ENCODE assay signal across 20 cellular contexts in genomic region chr6:101231606-101232235, GRCh38.
"Had no signal": no experiment of that assay in that cellular context is flagged by ENCODE, and none has a peak within 500 bp of the region (broad histone marks: within the 10 kb centered on the region; RNA-seq: fewer than 3 reads in every experiment).

No MANE protein-coding gene starts in this region.

- H3K27ac ChIP-seq: adrenal gland had no signal

- H3K9me3 ChIP-seq: adrenal gland had no signal

- H3K4me3 ChIP-seq: adrenal gland had no signal

- H3K36me3 ChIP-seq: adrenal gland had no signal

- ATAC-seq: activated CD8-positive, alpha-beta T cell treated with anti-CD3 and anti-CD28 coated beads, Interleukin-2, amount 10 ng/mL, durations not matched to agents 7 days and 5 days; WTC11 had no signal

- H3K4me1 ChIP-seq: adrenal gland had no signal

- DNase-seq: activated CD4-positive, alpha-beta T cell treated with anti-CD3 and anti-CD28 coated beads for 48 hours; activated CD4-positive, alpha-beta T cell treated with anti-CD3 and anti-CD28 coated beads, Interleukin-2, amount 50 U/mL, for 4 hours; activated CD4-positive, CD25-positive, alpha-beta regulatory T cell treated with anti-CD3 and anti-CD28 coated beads, Interleukin-2, amount 50 U/mL, for 72 hours; activated CD8-positive, alpha-beta memory T cell treated with anti-CD3 and anti-CD28 coated beads, Interleukin-2, amount 50 U/mL, for 48 hours; activated CD8-positive, alpha-beta T cell treated with anti-CD3 and anti-CD28 coated beads, Interleukin-2, amount 10 ng/mL, durations not matched to agents 7 days and 5 days; activated naive CD4-positive, alpha-beta T cell treated with anti-CD3 and anti-CD28 coated beads, Interleukin-2, amount 50 U/mL, for 16 hours; activated naive CD8-positive, alpha-beta T cell treated with anti-CD3 and anti-CD28 coated beads, Interleukin-2, amount 10 ng/mL, durations not matched to agents 7 days and 5 days; activated T-cell treated with anti-CD3 and anti-CD28 coated beads, Interleukin-2, amount 50 U/mL, for 1 hour; adrenal gland; aorta; MM.1S; NCI-H1417 treated with DMSO at 0.1 percent for 48 hours; NCI-H1694 treated with DMSO at 0.1 percent for 48 hours; NCI-H2029 treated with DMSO at 0.1 percent for 48 hours; NCI-H345; NCI-H510A; NCI-H526 treated with DMSO at 0.1 percent for 48 hours; SHP77 treated with DMSO at 0.1 percent for 48 hours had no signal

- FAIRE-seq: RCC 7860 had no signal

- H3K27me3 ChIP-seq: adrenal gland had no signal
